1 cellular context compared by ENCODE assay signal in genomic region chr2:188293601-188294482, GRCh38.
A peak's percentile ranks its signal among the peaks of the same experiment; 100 is the strongest.
TF ChIP-seq lines count a peak whose summit lies in the region.

No MANE protein-coding gene starts in this region.

TF ChIP-seq in K562, 482 proteins besides CTCF, POLR2A, EP300 and RAD21 (continued from another document):
- TF ChIP-seq CEBPZ (IDR thresholded peaks at IDR 0.05; ENCODE audit: borderline replicate concordance, low read depth, low read length) (no peak), ZNF592 (IDR thresholded peaks at IDR 0.05) (0 out of 2 replicates have a peak, but pooled peaks have one; percentile 18), NFE2 (IDR thresholded peaks at IDR 0.05; ENCODE audit: low read depth) (no peak), ZNF347 (CRISPR knock-in tag; IDR thresholded peaks at IDR 0.05; ENCODE audit: low read depth) (no peak), ZNF354B (CRISPR knock-in tag; IDR thresholded peaks at IDR 0.05) (no peak), NFIC (IDR thresholded peaks at IDR 0.05) (peak; percentile 94), HMBOX1 (IDR thresholded peaks at IDR 0.05) (no peak), IRF9 (tag; IDR thresholded peaks at IDR 0.05) (no peak), SMARCB1 (IDR thresholded peaks at IDR 0.05; ENCODE audit: insufficient read length, low read depth) (peak; percentile 83), ARID1B (IDR thresholded peaks at IDR 0.05) (0 out of 2 replicates have a peak, but pooled peaks have one; percentile 18), SAP30 (IDR thresholded peaks at IDR 0.05; ENCODE audit: borderline replicate concordance, insufficient read depth, low read depth, low read length, poor library complexity, severe bottlenecking) (no peak), MEF2D (tag; conservative IDR thresholded peaks at IDR 0.05; ENCODE audit: low read depth) (no peak), ZBED1 (IDR thresholded peaks at IDR 0.05) (no peak), ZNF282 (CRISPR knock-in tag; IDR thresholded peaks at IDR 0.05) (no peak), PATZ1 (CRISPR knock-in tag; IDR thresholded peaks at IDR 0.05; ENCODE audit: borderline replicate concordance) (no peak), RB1 (IDR thresholded peaks at IDR 0.05; ENCODE audit: low read depth) (no peak), HNRNPH1 (optimal IDR thresholded peaks at IDR 0.05; ENCODE audit: low read depth, low read length) (no peak), ESRRB (CRISPR knock-in tag; IDR thresholded peaks at IDR 0.05; ENCODE audit: borderline replicate concordance) (no peak), RBM39 (optimal IDR thresholded peaks at IDR 0.05; ENCODE audit: low read depth, low read length) (no peak), SIN3A (IDR thresholded peaks at IDR 0.05; ENCODE audit: borderline replicate concordance in 2 of 2, control insufficient read depth in 1 of 2, low read depth in 2 of 2, low read length in 2 of 2) (0 out of 4 replicates have a peak, but pooled peaks of 1 of the 2 experiments have one; percentile 21), SMAD3 (CRISPR knock-in tag; conservative IDR thresholded peaks at IDR 0.05) (no peak)
